11 cellular contexts compared by ENCODE assay signal in genomic region chr17:76514355-76514754, GRCh38. TPM values are rescaled to one million over a fixed set of nuclear protein-coding genes. Genes with fewer than 3 reads are reported as not detected.
DNase-seq lines count a peak whose midpoint lies in the region; ATAC-seq, FAIRE-seq and TF ChIP-seq lines count a peak whose summit lies in the region.
"Not testable (repeated sequence)": the region's sequence is repeated elsewhere in the genome, so short reads cannot be mapped to it uniquely, and the experiment has no call there.
"Had no signal": no experiment of that assay in that cellular context is flagged by ENCODE, and none has a peak within 500 bp of the region (broad histone marks: within the 10 kb centered on the region; RNA-seq: fewer than 3 reads in every experiment).

No MANE protein-coding gene starts in this region.

- not testable (repeated sequence) for H3K4me3 Mint-ChIP-seq in activated CD4-positive, alpha-beta T cell treated with anti-CD3 and anti-CD28 coated beads, Interleukin-2, amount 10 ng/mL, durations not matched to agents 24 days and 14 days
- peak overlapping the region; percentile 64 for H3K4me3 Mint-ChIP-seq in activated T-helper 17 cell treated with anti-CD3 and anti-CD28 coated beads, Interleukin-2, amount 50 U/mL, for 72 hours
- peak overlapping the region; percentile 51 for H3K4me3 Mint-ChIP-seq in memory B cell

- not testable (repeated sequence) for FAIRE-seq in K562 (lab: Jason Lieb, UNC)

- H3K9ac ChIP-seq in BLaER1; K562 (ENCODE audit: insufficient read depth in 1 of 2, low read depth in 2 of 2, low read length in 2 of 2): not testable (repeated sequence)

- not testable (repeated sequence) for H3K9me3 Mint-ChIP-seq in activated CD4-positive, alpha-beta T cell treated with anti-CD3 and anti-CD28 coated beads, Interleukin-2, amount 10 ng/mL, durations not matched to agents 24 days and 14 days; activated T-helper 17 cell treated with anti-CD3 and anti-CD28 coated beads, Interleukin-2, amount 50 U/mL, for 72 hours; memory B cell

- not testable (repeated sequence) for DNase-seq in activated CD4-positive, alpha-beta T cell treated with anti-CD3 and anti-CD28 coated beads, Interleukin-2, amount 10 ng/mL, durations not matched to agents 24 days and 14 days; K562 (ENCODE audit: extremely low read depth in 1 of 4, low spot score in 3 of 4); memory B cell (ENCODE audit: low spot score in 2 of 2); gastrocnemius medialis; upper lobe of left lung

- not testable (repeated sequence) for TF ChIP-seq CTCF in HEK293 (tag by site-specific recombination; IDR thresholded peaks at IDR 0.05); K562 (IDR thresholded peaks at IDR 0.05 in 2 of 3, conservative IDR thresholded peaks at IDR 0.05 in 1 of 3; ENCODE audit: insufficient read depth in 2 of 3, low read depth in 1 of 3, low read length in 3 of 3); gastrocnemius medialis (IDR thresholded peaks at IDR 0.05 in 4 of 5, conservative IDR thresholded peaks at IDR 0.05 in 1 of 5); upper lobe of left lung (IDR thresholded peaks at IDR 0.05)

- WGBS in K562 (ENCODE audit: insufficient coverage, low coverage, missing lambda C conversion rate), result 85% methylated on average over 6 of the region's 6 CpGs
- WGBS in upper lobe of left lung, 2 donors, result 90 to 96% methylated on average over 6 of the region's 6 CpGs

- peaks cover 61% of the 10 kb centered on the region for H3K4me1 Mint-ChIP-seq in activated CD4-positive, alpha-beta T cell treated with anti-CD3 and anti-CD28 coated beads, Interleukin-2, amount 10 ng/mL, durations not matched to agents 24 days and 14 days
- H3K4me1 Mint-ChIP-seq in activated T-helper 17 cell treated with anti-CD3 and anti-CD28 coated beads, Interleukin-2, amount 50 U/mL, for 72 hours, result peaks cover 26% of the 10 kb centered on the region
- peaks cover 13% of the 10 kb centered on the region for H3K4me1 Mint-ChIP-seq in memory B cell

- in situ Hi-C loops in K562 (cut with MboI); gastrocnemius medialis (cut with MboI; ENCODE audit: low sequenced_read_pairs in 4 of 4): not testable (repeated sequence)

- ATAC-seq in activated T-helper 17 cell treated with anti-CD3 and anti-CD28 coated beads, Interleukin-2, amount 50 U/mL, for 72 hours (replicated peaks); K562; memory B cell (ENCODE audit: low read depth); gastrocnemius medialis; upper lobe of left lung (ENCODE audit: low FRiP score in 2 of 2): not testable (repeated sequence)

- not testable (repeated sequence) for BruUV-seq in K562 (replicated peaks; lab: Mats Ljungman, UMichigan)

- peak overlapping the region; percentile 97 for H3K27ac Mint-ChIP-seq in activated CD4-positive, alpha-beta T cell treated with anti-CD3 and anti-CD28 coated beads, Interleukin-2, amount 10 ng/mL, durations not matched to agents 24 days and 14 days
- H3K27ac Mint-ChIP-seq in activated T-helper 17 cell treated with anti-CD3 and anti-CD28 coated beads, Interleukin-2, amount 50 U/mL, for 72 hours, result peak overlapping the region; percentile 85
- H3K27ac Mint-ChIP-seq in memory B cell, result peak overlapping the region; percentile 96

- POLR2A ChIA-PET in HEK293 (lab: Yijun Ruan, JAX); K562 (lab: Yijun Ruan, JAX): not testable (repeated sequence)

- H3K27me3 ChIP-seq in BLaER1; K562 (ENCODE audit: control insufficient read depth in 2 of 2, insufficient read depth in 2 of 2, low read length in 2 of 2); gastrocnemius medialis; upper lobe of left lung: not testable (repeated sequence)

- not testable (repeated sequence) for TF ChIP-seq POLR2A in K562 (conservative IDR thresholded peaks at IDR 0.05); gastrocnemius medialis (IDR thresholded peaks at IDR 0.05); upper lobe of left lung (IDR thresholded peaks at IDR 0.05)

- not testable (repeated sequence) for H3K36me3 Mint-ChIP-seq in activated CD4-positive, alpha-beta T cell treated with anti-CD3 and anti-CD28 coated beads, Interleukin-2, amount 10 ng/mL, durations not matched to agents 24 days and 14 days (ENCODE audit: low read depth); activated T-helper 17 cell treated with anti-CD3 and anti-CD28 coated beads, Interleukin-2, amount 50 U/mL, for 72 hours (ENCODE audit: low read depth); memory B cell

- not testable (repeated sequence) for TF ChIP-seq EP300 in K562 (IDR thresholded peaks at IDR 0.05; ENCODE audit: low read length); upper lobe of left lung (IDR thresholded peaks at IDR 0.05)

- not testable (repeated sequence) for H3K79me2 ChIP-seq in K562 (ENCODE audit: control insufficient read depth, insufficient read depth, low read length)

- not testable (repeated sequence) for H3K4me2 ChIP-seq in BLaER1; K562 (ENCODE audit: insufficient read depth, low read length)

- H3K27me3 Mint-ChIP-seq in activated CD4-positive, alpha-beta T cell treated with anti-CD3 and anti-CD28 coated beads, Interleukin-2, amount 10 ng/mL, durations not matched to agents 24 days and 14 days; activated T-helper 17 cell treated with anti-CD3 and anti-CD28 coated beads, Interleukin-2, amount 50 U/mL, for 72 hours; memory B cell: not testable (repeated sequence)

- not testable (repeated sequence) for H4K20me1 ChIP-seq in BLaER1; K562 (replicated peaks; ENCODE audit: control insufficient read depth, insufficient read depth, low read length)

- H2AFZ ChIP-seq in K562 (ENCODE audit: low read depth, low read length), result not testable (repeated sequence)

- not testable (repeated sequence) for TF ChIP-seq RAD21 in K562 (CRISPR knock-in tag; conservative IDR thresholded peaks at IDR 0.05 in 1 of 2, IDR thresholded peaks at IDR 0.05 in 1 of 2)

- H3K27ac ChIP-seq in BLaER1 (0 out of 2 replicates have a peak overlapping the region, but pooled peaks have one; percentile 6), gastrocnemius medialis (peak overlapping the region; percentile 73 to 86 (median 82)), upper lobe of left lung (peak overlapping the region in 3 of 4 donors; percentile 55 to 82 (median 68))
- not testable (repeated sequence) for H3K27ac ChIP-seq in HEK293 (ENCODE audit: extremely low read depth, low read depth, low read length); K562 (ENCODE audit: extremely low read depth, low read depth, low read length)

- H3K4me1 ChIP-seq in BLaER1 (peaks cover 61% of the 10 kb centered on the region), K562 (replicated peaks in 1 of 2; ENCODE audit: control insufficient read depth in 2 of 2, insufficient read depth in 2 of 2, low read length in 2 of 2) (peaks cover 15 to 18% of the 10 kb centered on the region in 2 experiments; a peak in 4 of 5 replicates), gastrocnemius medialis (peaks cover 14% of the 10 kb centered on the region in 2 donors), upper lobe of left lung (peaks cover 0 to 28% (median 10%) of the 10 kb centered on the region in 4 donors)
- not testable (repeated sequence) for H3K4me1 ChIP-seq in HEK293 (ENCODE audit: control insufficient read depth, insufficient read depth, low read length)

- intact Hi-C loops in activated CD4-positive, alpha-beta T cell treated with anti-CD3 and anti-CD28 coated beads, Interleukin-2, amount 10 ng/mL, durations not matched to agents 24 days and 14 days (cut with micrococcal nuclease), result loop anchor here (2.0 kb wide), 1 partner anchor 42 kb away; no protein-coding TSS in a partner anchor
- intact Hi-C loops in K562 (cut with micrococcal nuclease); gastrocnemius medialis (cut with DNase I; ENCODE audit: low total_unique reads): not testable (repeated sequence)

- CTCF ChIA-PET in HEK293 (lab: Yijun Ruan, JAX), result interaction anchor here (0.7 to 2.2 kb wide), 7 partner anchors 9 to 167 kb away, joined by 3 to 21 read pairs (median 4); no protein-coding TSS in a partner anchor
- CTCF ChIA-PET in K562 (lab: Yijun Ruan, JAX; ENCODE audit: low intra/inter-chr PET ratio), result not testable (repeated sequence)

- not testable (repeated sequence) for H3K36me3 ChIP-seq in BLaER1; HEK293 (ENCODE audit: control insufficient read depth in 2 of 2, insufficient read depth in 1 of 2, low read length in 2 of 2); K562 (ENCODE audit: control insufficient read depth, insufficient read depth, low read length); gastrocnemius medialis; upper lobe of left lung

- H3K9me1 ChIP-seq in K562 (ENCODE audit: control insufficient read depth, insufficient read depth, low read length), result not testable (repeated sequence)

- not testable (repeated sequence) for H3K4me3 ChIP-seq in BLaER1; HEK293 (ENCODE audit: low read depth, low read length); K562; gastrocnemius medialis; upper lobe of left lung

- not testable (repeated sequence) for H3K9me3 ChIP-seq in BLaER1; HEK293 (ENCODE audit: control insufficient read depth, insufficient read depth, low read depth, low read length); K562 (replicated peaks; ENCODE audit: control insufficient read depth, insufficient read depth, low read depth, low read length); gastrocnemius medialis; upper lobe of left lung

RNA-seq across cellular contexts. Expression of gene RHBDF2, which starts 13.1 kb away (rescaled TPM):
- 45.4 and 54.5 TPM in 2 replicates for total RNA-seq in activated CD4-positive, alpha-beta T cell treated with anti-CD3 and anti-CD28 coated beads, Interleukin-2, amount 10 ng/mL, durations not matched to agents 24 days and 14 days
- total RNA-seq in activated T-helper 17 cell treated with anti-CD3 and anti-CD28 coated beads, Interleukin-2, amount 50 U/mL, for 72 hours, result 10 to 100 TPM; 33.3 to 56.5 TPM
- total RNA-seq in K562 (2011; cell fraction: chromatin; rRNA removed; ENCODE audit: low replicate concordance), result 5.1 and 22.6 TPM in 2 replicates
- total RNA-seq in K562 (2011; cell fraction: nucleolus; rRNA removed), result 12.2 and 15.7 TPM in 2 replicates
- total RNA-seq in K562 (2011; cell fraction: nucleoplasm; rRNA removed), result 4.0 and 6.5 TPM in 2 replicates
- total RNA-seq in K562 (2014; rRNA removed), result 1.5 and 4.0 TPM in 2 replicates
- 0.19 and 0.47 TPM in 2 replicates for total RNA-seq in K562 (2014; rRNA removed; fragmentation: Illumina TruSeq; extraction: Trizol)
- total RNA-seq in K562 (2015; rRNA removed; fragmentation: Illumina TruSeq; extraction: Trizol), result 0.65 and 0.75 TPM in 2 replicates
- 2.3 and 2.8 TPM in 2 replicates for total RNA-seq in K562 (2021)
- 1.1 and 3.1 TPM in 2 replicates for polyA plus RNA-seq in K562 (2011; rRNA removed)
- 1.7 and 6.2 TPM in 2 replicates for polyA plus RNA-seq in K562 (2011; cell fraction: cytosol; rRNA removed)
- 8.1 and 13.7 TPM in 2 replicates for polyA plus RNA-seq in K562 (2011; cell fraction: nucleus; rRNA removed)
- polyA plus RNA-seq in K562 (2012), result 1.5 and 1.7 TPM in 2 replicates
- 1.3 and 1.6 TPM in 2 replicates for polyA plus RNA-seq in K562 (2014; fragmentation: Illumina TruSeq; extraction: Trizol)
- polyA plus RNA-seq in K562 (2014; fragmentation: Nextera tagmentation; extraction: Ambion mirVana), result under 1 TPM; 0.04 to 0.06 TPM
- polyA plus RNA-seq in K562 (2014; rRNA removed), result 1.5 and 1.6 TPM in 2 replicates
- 0.74 and 1.6 TPM in 2 replicates for polyA minus RNA-seq in K562 (2011; rRNA and poly(A)+ RNA removed)
- 2.7 and 6.3 TPM in 2 replicates for polyA minus RNA-seq in K562 (2011; cell fraction: cytosol; rRNA and poly(A)+ RNA removed)
- polyA minus RNA-seq in K562 (2011; cell fraction: nucleus; rRNA and poly(A)+ RNA removed), result 4.7 and 5.3 TPM in 2 replicates
- total RNA-seq in gastrocnemius medialis, result 10 to 100 TPM; 11.4 to 29.8 (median 23.3) TPM
- total RNA-seq in upper lobe of left lung, result 100 to 1,000 TPM in 2 of 6 donors, 10 to 100 TPM in 4; 34.3 to 137 (median 47.6) TPM

RNA-seq across cellular contexts. Expression of gene CYGB, which starts 23.2 kb away (rescaled TPM):
- total RNA-seq in activated CD4-positive, alpha-beta T cell treated with anti-CD3 and anti-CD28 coated beads, Interleukin-2, amount 10 ng/mL, durations not matched to agents 24 days and 14 days, result not detected in 2 replicates
- not detected for total RNA-seq in activated T-helper 17 cell treated with anti-CD3 and anti-CD28 coated beads, Interleukin-2, amount 50 U/mL, for 72 hours
- 0.84 TPM in 1 of 2 replicates, not detected in the other for total RNA-seq in K562 (2011; cell fraction: chromatin; rRNA removed; ENCODE audit: low replicate concordance)
- 0.66 TPM in 1 of 2 replicates, not detected in the other for total RNA-seq in K562 (2011; cell fraction: nucleolus; rRNA removed)
- 1.2 TPM in 1 of 2 replicates, not detected in the other for total RNA-seq in K562 (2011; cell fraction: nucleoplasm; rRNA removed)
- total RNA-seq in K562 (2014; rRNA removed) (0.95 TPM in 1 of 2 replicates, not detected in the other), K562 (2014; rRNA removed; fragmentation: Illumina TruSeq; extraction: Trizol) (0.16 TPM in 1 of 2 replicates, not detected in the other), K562 (2015; rRNA removed; fragmentation: Illumina TruSeq; extraction: Trizol) (not detected in 2 replicates), K562 (2021) (0.13 and 0.24 TPM in 2 replicates), gastrocnemius medialis (10 to 100 TPM in 2 of 4 donors, 1 to 10 TPM in 2; 8.1 to 19.7 (median 10.6) TPM), upper lobe of left lung (10 to 100 TPM in 5 of 6 donors, 1 to 10 TPM in 1; 6.4 to 33.9 (median 16.6) TPM)
- polyA plus RNA-seq in K562 (2011; rRNA removed) (0.05 and 0.08 TPM in 2 replicates), K562 (2014; fragmentation: Illumina TruSeq; extraction: Trizol) (0.54 TPM in 1 of 2 replicates, not detected in the other), K562 (2014; fragmentation: Nextera tagmentation; extraction: Ambion mirVana) (not detected), K562 (2014; rRNA removed) (0.11 and 0.12 TPM in 2 replicates)
- 0.18 and 0.40 TPM in 2 replicates for polyA plus RNA-seq in K562 (2011; cell fraction: cytosol; rRNA removed)
- 0.20 and 0.38 TPM in 2 replicates for polyA plus RNA-seq in K562 (2011; cell fraction: nucleus; rRNA removed)
- polyA plus RNA-seq in K562 (2012), result 0.09 and 0.24 TPM in 2 replicates
- not detected in 2 replicates for polyA minus RNA-seq in K562 (2011; rRNA and poly(A)+ RNA removed)
- not detected in 2 replicates for polyA minus RNA-seq in K562 (2011; cell fraction: cytosol; rRNA and poly(A)+ RNA removed)
- polyA minus RNA-seq in K562 (2011; cell fraction: nucleus; rRNA and poly(A)+ RNA removed), result not detected in 2 replicates

RNA-seq across cellular contexts. Expression of gene PRCD, which starts 25.5 kb away (rescaled TPM):
- not detected in 2 replicates for total RNA-seq in activated CD4-positive, alpha-beta T cell treated with anti-CD3 and anti-CD28 coated beads, Interleukin-2, amount 10 ng/mL, durations not matched to agents 24 days and 14 days
- total RNA-seq in activated T-helper 17 cell treated with anti-CD3 and anti-CD28 coated beads, Interleukin-2, amount 50 U/mL, for 72 hours, result not detected
- total RNA-seq in K562 (2011; cell fraction: chromatin; rRNA removed; ENCODE audit: low replicate concordance), result 0.14 TPM in 1 of 2 replicates, not detected in the other
- not detected in 2 replicates for total RNA-seq in K562 (2011; cell fraction: nucleolus; rRNA removed)
- not detected in 2 replicates for total RNA-seq in K562 (2011; cell fraction: nucleoplasm; rRNA removed)
- total RNA-seq in K562 (2014; rRNA removed) (not detected in 2 replicates), K562 (2014; rRNA removed; fragmentation: Illumina TruSeq; extraction: Trizol) (not detected in 2 replicates), K562 (2015; rRNA removed; fragmentation: Illumina TruSeq; extraction: Trizol) (not detected in 2 replicates), K562 (2021) (0.27 TPM in 1 of 2 replicates, not detected in the other), gastrocnemius medialis (1 to 10 TPM in 2 of 4 donors, under 1 TPM in 1, not detected in 1; 0.33 to 3.7 (median 1.1) TPM), upper lobe of left lung (10 to 100 TPM in 1 of 6 donors, 1 to 10 TPM in 4, not detected in 1; 3.0 to 13.9 (median 7.2) TPM)
- polyA plus RNA-seq in K562 (2011; rRNA removed) (0.20 and 0.39 TPM in 2 replicates), K562 (2014; fragmentation: Illumina TruSeq; extraction: Trizol) (not detected in 2 replicates), K562 (2014; fragmentation: Nextera tagmentation; extraction: Ambion mirVana) (under 1 TPM in 1 of 2 experiments, not detected in 1; 0.25 TPM), K562 (2014; rRNA removed) (0.21 TPM in 1 of 2 replicates, not detected in the other)
- polyA plus RNA-seq in K562 (2011; cell fraction: cytosol; rRNA removed), result not detected in 2 replicates
- 0.10 and 0.13 TPM in 2 replicates for polyA plus RNA-seq in K562 (2011; cell fraction: nucleus; rRNA removed)
- 0.26 and 0.65 TPM in 2 replicates for polyA plus RNA-seq in K562 (2012)
- 0.07 TPM in 1 of 2 replicates, not detected in the other for polyA minus RNA-seq in K562 (2011; rRNA and poly(A)+ RNA removed)
- polyA minus RNA-seq in K562 (2011; cell fraction: cytosol; rRNA and poly(A)+ RNA removed), result not detected in 2 replicates
- not detected in 2 replicates for polyA minus RNA-seq in K562 (2011; cell fraction: nucleus; rRNA and poly(A)+ RNA removed)
- total RNA-seq: A172 had no signal

RNA-seq across cellular contexts. Expression of gene AANAT, which starts 47.0 kb away (rescaled TPM):
- total RNA-seq in activated CD4-positive, alpha-beta T cell treated with anti-CD3 and anti-CD28 coated beads, Interleukin-2, amount 10 ng/mL, durations not matched to agents 24 days and 14 days, result not detected in 2 replicates
- not detected for total RNA-seq in activated T-helper 17 cell treated with anti-CD3 and anti-CD28 coated beads, Interleukin-2, amount 50 U/mL, for 72 hours
- not detected in 2 replicates for total RNA-seq in K562 (2011; cell fraction: chromatin; rRNA removed; ENCODE audit: low replicate concordance)
- total RNA-seq in K562 (2011; cell fraction: nucleolus; rRNA removed), result not detected in 2 replicates
- total RNA-seq in K562 (2011; cell fraction: nucleoplasm; rRNA removed), result not detected in 2 replicates
- total RNA-seq in K562 (2014; rRNA removed) (not detected in 2 replicates), K562 (2014; rRNA removed; fragmentation: Illumina TruSeq; extraction: Trizol) (not detected in 2 replicates), K562 (2015; rRNA removed; fragmentation: Illumina TruSeq; extraction: Trizol) (not detected in 2 replicates), K562 (2021) (not detected in 2 replicates), gastrocnemius medialis (not detected), upper lobe of left lung (not detected)
- polyA plus RNA-seq in K562 (2011; rRNA removed) (not detected in 2 replicates), K562 (2014; fragmentation: Illumina TruSeq; extraction: Trizol) (not detected in 2 replicates), K562 (2014; fragmentation: Nextera tagmentation; extraction: Ambion mirVana) (not detected), K562 (2014; rRNA removed) (not detected in 2 replicates)
- not detected in 2 replicates for polyA plus RNA-seq in K562 (2011; cell fraction: cytosol; rRNA removed)
- not detected in 2 replicates for polyA plus RNA-seq in K562 (2011; cell fraction: nucleus; rRNA removed)
- polyA plus RNA-seq in K562 (2012), result not detected in 2 replicates
- not detected in 2 replicates for polyA minus RNA-seq in K562 (2011; rRNA and poly(A)+ RNA removed)
- polyA minus RNA-seq in K562 (2011; cell fraction: cytosol; rRNA and poly(A)+ RNA removed), result not detected in 2 replicates
- polyA minus RNA-seq in K562 (2011; cell fraction: nucleus; rRNA and poly(A)+ RNA removed), result not detected in 2 replicates
- total RNA-seq: A172, Daoy, LHCN-M2 had no signal
